Comparison of ENCODE assay signal across 8 cellular contexts in the genomic region with DNA sequence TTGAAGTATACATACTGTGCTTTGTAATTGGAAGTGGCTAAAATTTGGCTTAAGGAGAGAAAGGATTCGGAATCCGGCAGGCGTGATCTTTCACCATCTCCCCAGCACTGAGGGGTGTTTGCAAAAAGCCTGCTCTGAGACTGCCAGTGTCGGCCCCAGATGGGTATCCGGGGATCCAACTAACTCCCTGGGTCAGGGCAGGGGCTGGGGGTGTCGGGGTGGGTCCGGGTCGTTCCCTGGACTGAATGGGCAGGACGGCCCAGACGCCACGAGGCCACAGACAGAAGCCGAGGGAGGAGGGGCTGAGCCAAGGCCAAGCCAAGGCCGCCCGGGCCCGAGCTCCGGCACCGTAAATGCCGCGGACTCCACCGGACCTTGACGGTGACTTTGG. TPM values are rescaled to one million over a fixed set of nuclear protein-coding genes. Genes with fewer than 3 reads are reported as not detected.
DNase-seq lines count a peak whose midpoint lies in the region; ATAC-seq and TF ChIP-seq lines count a peak whose summit lies in the region.

No MANE protein-coding gene starts in this region.

- H3K27me3 ChIP-seq in breast epithelium, result no peaks in the 10 kb centered on the region
- H3K27me3 ChIP-seq in transverse colon, result no peaks in the 10 kb centered on the region

- H3K27me3 Mint-ChIP-seq in activated naive CD4-positive, alpha-beta T cell treated with anti-CD3 and anti-CD28 coated beads, Interleukin-2, amount 10 ng/mL, durations not matched to agents 7 days and 5 days, result no peaks in the 10 kb centered on the region

- TF ChIP-seq POLR2A in breast epithelium (IDR thresholded peaks at IDR 0.05) (no peak), lower leg skin (IDR thresholded peaks at IDR 0.05) (no peak), transverse colon (IDR thresholded peaks at IDR 0.05) (no peak)

- peak overlapping the region; percentile 76 to 90 for H3K27ac ChIP-seq in breast epithelium
- peak overlapping the region; percentile 83 to 98 (median 90) for H3K27ac ChIP-seq in transverse colon

- TF ChIP-seq CTCF in breast epithelium (IDR thresholded peaks at IDR 0.05) (no peak), lower leg skin (IDR thresholded peaks at IDR 0.05) (no peak), transverse colon (IDR thresholded peaks at IDR 0.05) (peak in 1 of 5 experiments; percentile 7)

- in situ Hi-C loops in transverse colon (cut with MboI; ENCODE audit: low pct_ligation_motif_present in 1 of 4, low pct_unique_long_range_greater_than_20kb in 1 of 4, low sequenced_read_pairs in 3 of 4), result no loop called here

- H3K4me1 Mint-ChIP-seq in activated naive CD4-positive, alpha-beta T cell treated with anti-CD3 and anti-CD28 coated beads, Interleukin-2, amount 10 ng/mL, durations not matched to agents 7 days and 5 days, result peaks cover 52% of the 10 kb centered on the region

- H3K36me3 Mint-ChIP-seq in activated naive CD4-positive, alpha-beta T cell treated with anti-CD3 and anti-CD28 coated beads, Interleukin-2, amount 10 ng/mL, durations not matched to agents 7 days and 5 days, result peaks cover 43% of the 10 kb centered on the region

- peak overlapping the region; percentile 91 for H3K27ac Mint-ChIP-seq in activated naive CD4-positive, alpha-beta T cell treated with anti-CD3 and anti-CD28 coated beads, Interleukin-2, amount 10 ng/mL, durations not matched to agents 7 days and 5 days

- H3K9me3 Mint-ChIP-seq in activated naive CD4-positive, alpha-beta T cell treated with anti-CD3 and anti-CD28 coated beads, Interleukin-2, amount 10 ng/mL, durations not matched to agents 7 days and 5 days, result no peaks in the 10 kb centered on the region

- 0% methylated on average over 21 of the region's 21 CpGs for WGBS in lower leg skin, 2 donors
- 0% methylated on average over 2 to 21 of the region's 21 CpGs for WGBS in transverse colon (ENCODE audit: low coverage in 1 of 2), 2 donors

- no peak for DNase-seq in activated naive CD4-positive, alpha-beta T cell treated with anti-CD3 and anti-CD28 coated beads, Interleukin-2, amount 10 ng/mL, durations not matched to agents 7 days and 5 days
- no peak for DNase-seq in activated naive CD4-positive, alpha-beta T cell treated with anti-CD3 and anti-CD28 coated beads, Interleukin-2, amount 50 U/mL, for 16 hours
- DNase-seq in breast epithelium (ENCODE audit: low spot score in 2 of 2) (no peak), lower leg skin (ENCODE audit: low spot score in 2 of 2) (no peak), transverse colon (no peak), ecto neural progenitor cell (ENCODE audit: low spot score) (no peak)
- DNase-seq in stimulated activated naive CD4-positive, alpha-beta T cell treated with Interleukin-2 at 50 U/mL for 16 hours (lab: John Stamatoyannopoulos, UW), result no peak

- H3K36me3 ChIP-seq in breast epithelium, result peaks cover 8% of the 10 kb centered on the region
- H3K36me3 ChIP-seq in transverse colon, result peaks cover 0 to 34% (median 13%) of the 10 kb centered on the region in 4 donors

- peak overlapping the region; percentile 89 for H3K4me3 Mint-ChIP-seq in activated naive CD4-positive, alpha-beta T cell treated with anti-CD3 and anti-CD28 coated beads, Interleukin-2, amount 10 ng/mL, durations not matched to agents 7 days and 5 days

- H3K9me3 ChIP-seq in breast epithelium (no peaks in the 10 kb centered on the region), transverse colon (no peaks in the 10 kb centered on the region)

- ATAC-seq in HG03521 (IDR thresholded peaks at IDR 0.05; ENCODE audit: unreplicated experiment), result peak; percentile 16

- H3K4me3 ChIP-seq in breast epithelium (peak overlapping the region; percentile 67 to 87 (median 81)), lower leg skin (ENCODE audit: low read depth, poor library complexity, severe bottlenecking) (peak overlapping the region; percentile 64), transverse colon (peak overlapping the region; percentile 72 to 87 (median 82))

- intact Hi-C loops in breast epithelium (cut with DNase I; ENCODE audit: low total_unique reads), result no loop called here
- intact Hi-C loops in lower leg skin (cut with DNase I; ENCODE audit: low total_unique reads), result no loop called here
- intact Hi-C loops in transverse colon (cut with DNase I; ENCODE audit: low total_unique reads), result no loop called here

- no peak for TF ChIP-seq EP300 in transverse colon (IDR thresholded peaks at IDR 0.05; ENCODE audit: low read depth)

- H3K4me1 ChIP-seq in breast epithelium (peaks cover 10 to 27% of the 10 kb centered on the region in 2 donors), transverse colon (peaks cover 17 to 42% (median 22%) of the 10 kb centered on the region in 4 donors)

- CTCF ChIA-PET in activated naive CD4-positive, alpha-beta T cell treated with anti-CD3 and anti-CD28 coated beads, Interleukin-2, amount 10 ng/mL, durations not matched to agents 7 days and 5 days (lab: Charles Lee), result interaction anchor here (0.6 to 3.4 kb wide), 4 partner anchors 10 to 491 kb away, joined by 3 to 28 read pairs (median 4); partner anchors contain the start of gene SNX22

RNA-seq across cellular contexts. Expression of gene PPIB, which starts 0.3 kb away (rescaled TPM):
- total RNA-seq in breast epithelium (100 to 1,000 TPM; 239 to 331 (median 312) TPM), lower leg skin (100 to 1,000 TPM; 149 to 195 (median 164) TPM), transverse colon (100 to 1,000 TPM in 3 of 4 donors, 10 to 100 TPM in 1; 39.6 to 226 (median 154) TPM)

RNA-seq across cellular contexts. Expression of gene SNX22, which starts 10.9 kb away (rescaled TPM):
- total RNA-seq in breast epithelium, result 1 to 10 TPM in 1 of 3 donors, under 1 TPM in 2; 0.48 to 1.5 (median 0.98) TPM
- 1 to 10 TPM in 1 of 4 donors, under 1 TPM in 2, not detected in 1; 0.12 to 1.6 (median 0.39) TPM for total RNA-seq in lower leg skin
- 1 to 10 TPM in 2 of 4 donors, not detected in 2; 2.2 to 3.7 TPM for total RNA-seq in transverse colon
